19 cellular contexts compared by ENCODE assay signal in genomic region chr19:40700083-40700482, GRCh38. TPM values are rescaled to one million over a fixed set of nuclear protein-coding genes. Genes with fewer than 3 reads are reported as not detected.
DNase-seq lines count a peak whose midpoint lies in the region; TF ChIP-seq lines count a peak whose summit lies in the region.
"Had no signal": no experiment of that assay in that cellular context is flagged by ENCODE, and none has a peak within 500 bp of the region (broad histone marks: within the 10 kb centered on the region; RNA-seq: fewer than 3 reads in every experiment).

No MANE protein-coding gene starts in this region.

- no peak overlapping the region for H4K5ac ChIP-seq in mesendoderm (ENCODE audit: low read length)

- H4K8ac ChIP-seq in mesendoderm (ENCODE audit: low read depth, low read length) = no peak overlapping the region

- WGBS in mesendoderm (ENCODE audit: extremely low coverage, insufficient coverage, low lambda C conversion rate) = no CpG with 5 or more reads among the region's 9 CpGs

- H3K9me3 ChIP-seq in HEK293 (ENCODE audit: control insufficient read depth, insufficient read depth, low read depth, low read length) = no peaks in the 10 kb centered on the region
- H3K9me3 ChIP-seq: A549 had no signal

- H3K4me2 ChIP-seq in mesendoderm (ENCODE audit: low read length) = no peak overlapping the region
- H3K4me2 ChIP-seq: A549 had no signal

- no peak overlapping the region for H3K23ac ChIP-seq in mesendoderm (ENCODE audit: low read length)

- no peak overlapping the region for H3K9ac ChIP-seq in mesendoderm (ENCODE audit: low read length)
- H3K9ac ChIP-seq: GM23248 had no signal

- H3K79me2 ChIP-seq in mesendoderm (ENCODE audit: control insufficient read depth, insufficient read depth, low read length) = no peaks in the 10 kb centered on the region

- no peaks in the 10 kb centered on the region for H3K27me3 ChIP-seq in mesendoderm (ENCODE audit: insufficient read depth, low read length, poor library complexity)

- no peaks in the 10 kb centered on the region for H3K79me1 ChIP-seq in mesendoderm (ENCODE audit: low read length)

- H3K36me3 ChIP-seq in HEK293 (ENCODE audit: control insufficient read depth in 2 of 2, insufficient read depth in 1 of 2, low read length in 2 of 2) = peaks cover 58 to 63% of the 10 kb centered on the region in 2 experiments
- peaks cover 5% of the 10 kb centered on the region for H3K36me3 ChIP-seq in mesendoderm (ENCODE audit: control insufficient read depth, insufficient read depth, low read length)

- DNase-seq in mesendoderm (peak; percentile 30), ecto neural progenitor cell (ENCODE audit: low spot score) (no peak), HCEC 1CT (no peak)
- DNase-seq: AML-193; C1 segment of cervical spinal cord; CD4-positive, alpha-beta memory T cell; COR-L47; DMS53; GM23248; NCI-H1092; NCI-H1417 treated with DMSO at 0.1 percent for 48 hours; NCI-H1694 treated with DMSO at 0.1 percent for 48 hours; NCI-H2227 treated with DMSO at 0.1 percent for 48 hours; NCI-H526 treated with DMSO at 0.1 percent for 48 hours; RPMI8226; SHP77; T-helper 1 cell had no signal

- H3K4me3 ChIP-seq in HEK293 (ENCODE audit: low read depth, low read length) (no peak overlapping the region), mesendoderm (ENCODE audit: low read length) (no peak overlapping the region)
- H3K4me3 ChIP-seq: A549, GM23248 had no signal

- H2BK15ac ChIP-seq in mesendoderm (replicated peaks; ENCODE audit: low read depth) = no peak overlapping the region

- H3K18ac ChIP-seq in mesendoderm (ENCODE audit: low read length) = no peak overlapping the region

- no peak overlapping the region for H3K4ac ChIP-seq in mesendoderm (ENCODE audit: low read depth, low read length)

- H3K4me1 ChIP-seq in HEK293 (ENCODE audit: control insufficient read depth, insufficient read depth, low read length) (no peaks in the 10 kb centered on the region), mesendoderm (ENCODE audit: control insufficient read depth, low read depth, low read length) (peaks cover 1% of the 10 kb centered on the region)

- POLR2A ChIA-PET in HEK293 (lab: Yijun Ruan, JAX) = interaction anchor here (1.4 to 2.4 kb wide), 4 partner anchors 9 to 50 kb away, joined by 3 to 9 read pairs (median 6); partner anchors contain the start of genes ACTMAP, COQ8B, ITPKC and NUMBL

- CTCF ChIA-PET in HEK293 (lab: Yijun Ruan, JAX) = interaction anchor here (0.7 to 0.8 kb wide), 2 partner anchors 67 to 101 kb away, joined by 3 read pairs; no protein-coding TSS in a partner anchor

- no peak for TF ChIP-seq CTCF in HEK293 (tag by site-specific recombination; IDR thresholded peaks at IDR 0.05)

- H3K56ac ChIP-seq in mesendoderm (ENCODE audit: low read length) = no peak overlapping the region

- H3K27ac ChIP-seq in HEK293 (ENCODE audit: extremely low read depth, low read depth, low read length) (no peak overlapping the region), mesendoderm (ENCODE audit: low read depth, low read length) (no peak overlapping the region)
- H3K27ac ChIP-seq: A549, GM23248 had no signal

- H2AK5ac ChIP-seq in mesendoderm (ENCODE audit: low read length) = no peak overlapping the region

- no peak overlapping the region for H2BK5ac ChIP-seq in mesendoderm (ENCODE audit: low read length)

- H2BK120ac ChIP-seq in mesendoderm (ENCODE audit: low read depth, low read length) = no peak overlapping the region

TF ChIP-seq in HEK293, 187 proteins besides CTCF, POLR2A, EP300 and RAD21:
- peak; percentile 53 for TF ChIP-seq ZIC2 (tag by site-specific recombination; IDR thresholded peaks at IDR 0.05)
- TF ChIP-seq PBX3 (CRISPR knock-in tag; IDR thresholded peaks at IDR 0.05) = no peak
- TF ChIP-seq ZNF354C (tag by site-specific recombination; IDR thresholded peaks at IDR 0.05; ENCODE audit: borderline replicate concordance, low read depth) = no peak
- TF ChIP-seq PRDM6 (tag by site-specific recombination; IDR thresholded peaks at IDR 0.05) = no peak

RNA-seq across cellular contexts. Expression of gene NUMBL, which starts 9.6 kb away (rescaled TPM):
- polyA plus RNA-seq in mesendoderm (2013, experiment 1 of 2) = 11.9 TPM
- polyA plus RNA-seq in mesendoderm (2013, experiment 2 of 2) = 11.9 TPM

RNA-seq across cellular contexts. Expression of gene COQ8B, which starts 16.6 kb away (rescaled TPM):
- 10.3 TPM for polyA plus RNA-seq in mesendoderm (2013, experiment 1 of 2)
- polyA plus RNA-seq in mesendoderm (2013, experiment 2 of 2) = 11.1 TPM

RNA-seq across cellular contexts. Expression of gene ITPKC, which starts 16.8 kb away (rescaled TPM):
- polyA plus RNA-seq in mesendoderm (2013, experiment 1 of 2) = 4.8 TPM
- polyA plus RNA-seq in mesendoderm (2013, experiment 2 of 2) = 4.6 TPM

RNA-seq across cellular contexts. Expression of gene ACTMAP, which starts 50.2 kb away (rescaled TPM):
- 8.2 TPM for polyA plus RNA-seq in mesendoderm (2013, experiment 1 of 2)
- 9.2 TPM for polyA plus RNA-seq in mesendoderm (2013, experiment 2 of 2)

RNA-seq across cellular contexts. Expression of gene SNRPA, which starts 50.9 kb away (rescaled TPM):
- 226 TPM for polyA plus RNA-seq in mesendoderm (2013, experiment 1 of 2)
- 225 TPM for polyA plus RNA-seq in mesendoderm (2013, experiment 2 of 2)
